ENCODE assay signal across 19 cellular contexts in genomic region chr1:204814146-204814884, GRCh38. TPM values are rescaled to one million over a fixed set of nuclear protein-coding genes. Genes with fewer than 3 reads are reported as not detected.
DNase-seq lines count a peak whose midpoint lies in the region; ATAC-seq and TF ChIP-seq lines count a peak whose summit lies in the region.
"Had no signal": no experiment of that assay in that cellular context is flagged by ENCODE, and none has a peak within 500 bp of the region (broad histone marks: within the 10 kb centered on the region; RNA-seq: fewer than 3 reads in every experiment).

No MANE protein-coding gene starts in this region.

- peak; percentile 96 for ATAC-seq in left ventricle myocardium superior

- DNase-seq in Karpas-422 (peak; percentile 44), esophagus muscularis mucosa (ENCODE audit: extremely low spot score) (no peak), left ventricle myocardium superior (peak; percentile 65), NCI-H2196 treated with DMSO at 0.1 percent for 48 hours (lab: John Stamatoyannopoulos, UW; ENCODE audit: unreplicated experiment) (no peak), amniotic stem cell (lab: John Stamatoyannopoulos, UW) (no peak), Peyer's patch (no peak), midbrain (lab: John Stamatoyannopoulos, UW) (no peak)
- DNase-seq: BE2C; CD4-positive, CD25-positive, alpha-beta regulatory T cell; COR-L47; DMS 273 treated with DMSO at 0.1 percent for 48 hours; H9; NCI-H1417; NCI-H187; NCI-H526; SIG-M5 had no signal

- WGBS in esophagus muscularis mucosa = 51% methylated on average over 7 of the region's 7 CpGs

- TF ChIP-seq POLR2A in esophagus muscularis mucosa (IDR thresholded peaks at IDR 0.05; ENCODE audit: low read depth) (no peak), Peyer's patch (IDR thresholded peaks at IDR 0.05) (no peak)

- H3K79me2 ChIP-seq in Karpas-422 (ENCODE audit: low read length) = no peaks in the 10 kb centered on the region

- TF ChIP-seq CTCF in esophagus muscularis mucosa (IDR thresholded peaks at IDR 0.05) (peak in 1 of 3 experiments; percentile 16), Peyer's patch (IDR thresholded peaks at IDR 0.05) (no peak)

- no peak overlapping the region for H3K4me3 ChIP-seq in Karpas-422 (ENCODE audit: low read length)
- no peak overlapping the region for H3K4me3 ChIP-seq in esophagus muscularis mucosa
- no peak overlapping the region for H3K4me3 ChIP-seq in rectal smooth muscle tissue (ENCODE audit: low read length)
- H3K4me3 ChIP-seq in Peyer's patch = no peak overlapping the region

- H2AFZ ChIP-seq in Karpas-422 (ENCODE audit: low read length) = no peak overlapping the region

- no peak for TF ChIP-seq EP300 in esophagus muscularis mucosa (IDR thresholded peaks at IDR 0.05)

- no peaks in the 10 kb centered on the region for H4K20me1 ChIP-seq in Karpas-422 (ENCODE audit: insufficient read depth, low read depth, low read length)

- no peak overlapping the region for H3K27ac ChIP-seq in Karpas-422 (ENCODE audit: low read length)
- peak overlapping the region; percentile 67 to 83 (median 74) for H3K27ac ChIP-seq in esophagus muscularis mucosa (replicated peaks in 1 of 4)
- peak overlapping the region; percentile 69 for H3K27ac ChIP-seq in rectal smooth muscle tissue (ENCODE audit: low read depth, low read length)
- H3K27ac ChIP-seq in Peyer's patch = peak overlapping the region in 1 of 4 donors; percentile 37
- H3K27ac ChIP-seq: KMS-11 had no signal

- H3K4me1 ChIP-seq in Karpas-422 (ENCODE audit: low read length) = peaks cover 7% of the 10 kb centered on the region
- H3K4me1 ChIP-seq in esophagus muscularis mucosa = peaks cover 28 to 51% (median 33%) of the 10 kb centered on the region in 4 donors
- H3K4me1 ChIP-seq in rectal smooth muscle tissue (ENCODE audit: control insufficient read depth, insufficient read depth, low read length) = peaks cover 20% of the 10 kb centered on the region
- no peaks in the 10 kb centered on the region for H3K4me1 ChIP-seq in Peyer's patch

- H3K27me3 ChIP-seq in Karpas-422 (ENCODE audit: low read length) (no peaks in the 10 kb centered on the region), esophagus muscularis mucosa (no peaks in the 10 kb centered on the region), rectal smooth muscle tissue (ENCODE audit: control insufficient read depth, insufficient read depth, low read length) (no peaks in the 10 kb centered on the region), Peyer's patch (no peaks in the 10 kb centered on the region)
- H3K27me3 ChIP-seq: BE2C had no signal

- H3K9me3 ChIP-seq in Karpas-422 (ENCODE audit: low read length) = no peaks in the 10 kb centered on the region
- no peaks in the 10 kb centered on the region for H3K9me3 ChIP-seq in esophagus muscularis mucosa
- no peaks in the 10 kb centered on the region for H3K9me3 ChIP-seq in Peyer's patch
- H3K9me3 ChIP-seq: BE2C had no signal

- H3K9me2 ChIP-seq in Karpas-422 (replicated peaks; ENCODE audit: insufficient read depth, low read length) = no peaks in the 10 kb centered on the region

- intact Hi-C loops in esophagus muscularis mucosa (cut with DNase I) = no loop called here
- intact Hi-C loops in left ventricle myocardium superior (cut with micrococcal nuclease) = loop anchor here (2.0 kb wide), 1 partner anchor 72 kb away; no protein-coding TSS in a partner anchor

- H3K36me3 ChIP-seq in Karpas-422 (ENCODE audit: insufficient read depth, low read length) (no peaks in the 10 kb centered on the region), esophagus muscularis mucosa (no peaks in the 10 kb centered on the region), rectal smooth muscle tissue (ENCODE audit: control insufficient read depth, insufficient read depth, low read length) (no peaks in the 10 kb centered on the region), Peyer's patch (no peaks in the 10 kb centered on the region)
- H3K36me3 ChIP-seq: BE2C had no signal

- peak overlapping the region; percentile 7 for H3K4me2 ChIP-seq in Karpas-422 (ENCODE audit: low read depth, low read length, poor library complexity, severe bottlenecking)
- H3K4me2 ChIP-seq: KMS-11 had no signal

- H3K9ac ChIP-seq in Karpas-422 (ENCODE audit: low read length) (no peak overlapping the region), rectal smooth muscle tissue (ENCODE audit: low read length) (no peak overlapping the region)
- H3K9ac ChIP-seq: KMS-11 had no signal

RNA-seq across cellular contexts. Expression of gene NFASC, which starts 56.3 kb away (rescaled TPM):
- 0.75 and 2.2 TPM in 2 replicates for total RNA-seq in Karpas-422 (2014; rRNA removed; shearing (Covaris generic); ENCODE audit: low replicate concordance)
- 100 to 1,000 TPM in 1 of 4 donors, 10 to 100 TPM in 3; 31.1 to 122 (median 64.7) TPM for total RNA-seq in esophagus muscularis mucosa
- total RNA-seq in left ventricle myocardium superior = 11.6 TPM
- 10 to 100 TPM in 2 of 4 donors, 1 to 10 TPM in 2; 3.2 to 90.0 (median 13.2) TPM for total RNA-seq in Peyer's patch
- total RNA-seq: CD4-positive, CD25-positive, alpha-beta regulatory T cell; OCI-LY7 had no signal

Comparison
In these comparisons a context has a peak if more than half of its experiments do, and no peak if none do; other contexts are left out.
1. DNase-seq: peak in Karpas-422 (single experiment) and left ventricle myocardium superior (single experiment); none in esophagus muscularis mucosa (single experiment), NCI-H2196 treated with DMSO at 0.1 percent for 48 hours (single experiment), amniotic stem cell (single experiment), Peyer's patch (0 of 3) and midbrain (single experiment).